Comparison of ENCODE assay signal across 34 cellular contexts in the genomic region with DNA sequence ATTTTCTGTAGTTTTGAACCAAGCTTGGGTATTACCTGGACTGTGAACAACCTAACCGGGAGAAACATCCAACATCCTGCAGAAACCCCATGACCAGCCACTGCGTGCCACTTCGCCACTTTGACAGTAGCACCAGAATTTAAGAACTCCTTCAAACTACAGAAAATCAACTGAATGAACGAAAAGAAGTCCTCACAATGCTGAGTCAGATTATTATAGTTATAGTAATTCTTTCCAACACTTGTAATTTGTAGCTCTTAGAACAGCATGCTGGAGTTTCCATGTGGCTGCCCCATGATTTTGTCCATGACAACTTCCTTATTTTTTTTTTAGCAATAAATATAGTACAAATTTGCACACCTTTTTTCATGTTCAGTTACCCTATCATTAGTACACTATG.
"Had no signal": no experiment of that assay in that cellular context is flagged by ENCODE, and none has a peak within 500 bp of the region (broad histone marks: within the 10 kb centered on the region; RNA-seq: fewer than 3 reads in every experiment).

No MANE protein-coding gene starts in this region.

- H3K4me3 ChIP-seq: coronary artery, esophagus muscularis mucosa, gastrocnemius medialis, heart left ventricle had no signal

- H3K27ac Mint-ChIP-seq: activated B cell treated with CpG ODN at 0.5 μM for 24 hours; activated CD8-positive, alpha-beta T cell treated with anti-CD3 and anti-CD28 coated beads for 36 hours; activated naive CD8-positive, alpha-beta T cell; activated T-helper 17 cell treated with anti-CD3 and anti-CD28 coated beads, Interleukin-2, amount 50 U/mL, for 72 hours; effector memory CD8-positive, alpha-beta T cell; T-helper 17 cell; T-helper 2 cell treated with Interferon-gamma antibody and Interleukin-4, amounts not matched to agents 5 μg/mL and 100 μg/mL, for 36 hours had no signal

- H3K9me3 ChIP-seq: esophagus muscularis mucosa, gastrocnemius medialis, heart left ventricle had no signal

- H3K4me1 ChIP-seq: esophagus muscularis mucosa, gastrocnemius medialis had no signal

- H3K36me3 Mint-ChIP-seq: activated naive CD8-positive, alpha-beta T cell had no signal

- H3K27ac ChIP-seq: brain microvascular endothelial cell, coronary artery, esophagus muscularis mucosa, foreskin keratinocyte, gastrocnemius medialis, heart left ventricle, WERI-Rb-1 had no signal

- H3K27me3 ChIP-seq: brain microvascular endothelial cell, esophagus muscularis mucosa, foreskin keratinocyte, gastrocnemius medialis, heart left ventricle had no signal

- H3K9me3 Mint-ChIP-seq: activated B cell treated with CpG ODN at 0.5 μM for 24 hours; activated CD8-positive, alpha-beta T cell treated with anti-CD3 and anti-CD28 coated beads for 36 hours; activated T-cell treated with anti-CD3 and anti-CD28 coated beads, Interleukin-2, amount 50 U/mL, for 4 hours; activated T-helper 17 cell treated with anti-CD3 and anti-CD28 coated beads, Interleukin-2, amount 50 U/mL, for 72 hours; central memory CD8-positive, alpha-beta T cell; effector memory CD8-positive, alpha-beta T cell; T-helper 2 cell treated with Interferon-gamma antibody and Interleukin-4, amounts not matched to agents 5 μg/mL and 100 μg/mL, for 36 hours had no signal

- ATAC-seq: activated CD4-positive, CD25-positive, alpha-beta regulatory T cell treated with anti-CD3 and anti-CD28 coated beads, Interleukin-2, amount 50 U/mL, for 24 hours; activated CD8-positive, alpha-beta T cell treated with anti-CD3 and anti-CD28 coated beads for 36 hours; activated T-cell treated with anti-CD3 and anti-CD28 coated beads, Interleukin-2, amount 50 U/mL, for 4 hours; activated T-helper 17 cell treated with anti-CD3 and anti-CD28 coated beads, Interleukin-2, amount 50 U/mL, for 72 hours; effector memory CD8-positive, alpha-beta T cell; foreskin keratinocyte; gastrocnemius medialis; heart left ventricle; T-helper 17 cell had no signal

- H3K4me1 Mint-ChIP-seq: central memory CD8-positive, alpha-beta T cell had no signal

- FAIRE-seq: astrocyte, bronchial epithelial cell had no signal

- H3K36me3 ChIP-seq: brain microvascular endothelial cell, esophagus muscularis mucosa, gastrocnemius medialis, heart left ventricle, WERI-Rb-1 had no signal

- H3K4me3 Mint-ChIP-seq: activated B cell treated with CpG ODN at 0.5 μM for 24 hours; activated CD8-positive, alpha-beta T cell treated with anti-CD3 and anti-CD28 coated beads for 36 hours; activated naive CD8-positive, alpha-beta T cell; activated T-cell treated with anti-CD3 and anti-CD28 coated beads, Interleukin-2, amount 50 U/mL, for 4 hours; activated T-helper 17 cell treated with anti-CD3 and anti-CD28 coated beads, Interleukin-2, amount 50 U/mL, for 72 hours; central memory CD8-positive, alpha-beta T cell; effector memory CD8-positive, alpha-beta T cell; T-helper 17 cell; T-helper 2 cell treated with Interferon-gamma antibody and Interleukin-4, amounts not matched to agents 5 μg/mL and 100 μg/mL, for 36 hours had no signal

- DNase-seq: activated B cell treated with CpG ODN at 0.5 μM for 24 hours; activated CD4-positive, alpha-beta T cell treated with anti-CD3 and anti-CD28 coated beads for 48 hours; activated CD4-positive, alpha-beta T cell treated with anti-CD3 and anti-CD28 coated beads, Interleukin-2, amount 50 U/mL, for 1 hour; activated CD4-positive, alpha-beta T cell treated with anti-CD3 and anti-CD28 coated beads, Interleukin-2, amount 50 U/mL, for 48 hours; activated CD8-positive, alpha-beta memory T cell treated with anti-CD3 and anti-CD28 coated beads for 24 hours; activated CD8-positive, alpha-beta T cell treated with anti-CD3 and anti-CD28 coated beads for 36 hours; activated effector memory CD4-positive, alpha-beta T cell treated with Interleukin-2 at 50 U/mL for 16 hours; activated gamma-delta T cell treated with Interleukin-2 at 50 U/mL for 16 hours; activated naive CD4-positive, alpha-beta T cell treated with anti-CD3 and anti-CD28 coated beads, Interleukin-2, amount 50 U/mL, for 16 hours; activated naive CD4-positive, alpha-beta T cell treated with Interleukin-2 at 50 U/mL for 16 hours; activated T-cell treated with anti-CD3 and anti-CD28 coated beads, Interleukin-2, amount 50 U/mL, for 4 hours; amniotic stem cell; anterior cingulate cortex; brain microvascular endothelial cell; dermis blood vessel endothelial cell; effector CD4-positive, alpha-beta T cell; effector memory CD8-positive, alpha-beta T cell; erythroblast; foreskin keratinocyte; gastrocnemius medialis; glutamatergic neuron; heart left ventricle; T-helper 17 cell; T1000; WERI-Rb-1 had no signal

- H3K27me3 Mint-ChIP-seq: activated B cell treated with CpG ODN at 0.5 μM for 24 hours had no signal
